9 cellular contexts compared by ENCODE assay signal in the genomic region with DNA sequence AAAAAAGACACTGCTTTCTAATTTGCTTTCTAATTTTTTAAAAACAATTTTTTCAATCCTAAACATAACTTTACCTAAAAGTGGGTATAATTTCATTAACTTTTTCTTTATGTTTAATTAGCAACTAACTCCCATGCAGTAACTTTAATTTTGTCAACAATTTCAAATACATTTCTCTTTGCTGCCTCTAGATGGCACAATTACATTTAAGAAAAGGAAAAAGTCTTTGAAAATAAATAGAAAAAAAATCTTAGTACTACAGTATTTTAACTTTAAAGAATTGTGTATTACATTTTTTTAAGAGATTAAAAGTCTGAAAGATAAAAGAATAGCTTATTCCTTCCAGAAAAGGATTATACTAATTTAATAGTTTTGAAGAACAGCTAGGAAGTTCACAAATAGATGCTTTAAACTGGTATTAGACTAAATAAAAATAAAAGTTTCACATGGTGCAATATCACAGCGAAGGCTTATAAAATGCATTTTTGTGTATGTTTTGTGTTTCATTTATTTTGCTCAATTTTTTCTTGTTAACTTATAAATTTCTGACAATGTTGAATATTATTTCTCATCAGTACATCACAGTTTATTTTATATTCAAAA.
DNase-seq lines count a peak whose midpoint lies in the region; ATAC-seq and FAIRE-seq lines count a peak whose summit lies in the region.
"Had no signal": no experiment of that assay in that cellular context is flagged by ENCODE, and none has a peak within 500 bp of the region (broad histone marks: within the 10 kb centered on the region; RNA-seq: fewer than 3 reads in every experiment).

No MANE protein-coding gene starts in this region.

- 64 to 88% (median 83%) methylated on average over 1 of the region's 1 CpG for WGBS in small intestine, 3 donors

- H3K9me3 Mint-ChIP-seq in activated T-helper 17 cell treated with anti-CD3 and anti-CD28 coated beads, Interleukin-2, amount 50 U/mL, for 72 hours: no peaks in the 10 kb centered on the region
- no peaks in the 10 kb centered on the region for H3K9me3 Mint-ChIP-seq in stimulated activated naive B cell treated with anti-CD40 and anti-IgM and Interleukin-4, amounts not matched to agents 10 μg/mL and 1 μg/mL and 100 μg/mL, for 72 hours
- H3K9me3 Mint-ChIP-seq: dendritic cell treated with granulocyte-macrophage colony-stimulating factor and Interleukin-4, amounts not matched to agents 40 ng/mL and 50 ng/mL, for 4 days had no signal

- H3K4me1 Mint-ChIP-seq in activated T-helper 17 cell treated with anti-CD3 and anti-CD28 coated beads, Interleukin-2, amount 50 U/mL, for 72 hours: no peaks in the 10 kb centered on the region
- H3K4me1 Mint-ChIP-seq in stimulated activated naive B cell treated with anti-CD40 and anti-IgM and Interleukin-4, amounts not matched to agents 10 μg/mL and 1 μg/mL and 100 μg/mL, for 72 hours: no peaks in the 10 kb centered on the region

- H3K27ac ChIP-seq in small intestine (ENCODE audit: low read depth in 1 of 2, low read length in 1 of 2): no peak overlapping the region

- H3K9me3 ChIP-seq in small intestine (ENCODE audit: control insufficient read depth, low read depth): no peaks in the 10 kb centered on the region

- no peaks in the 10 kb centered on the region for H3K27me3 ChIP-seq in small intestine (ENCODE audit: control insufficient read depth in 2 of 2, insufficient read depth in 2 of 2, low read length in 2 of 2)

- no peaks in the 10 kb centered on the region for H3K36me3 Mint-ChIP-seq in activated T-helper 17 cell treated with anti-CD3 and anti-CD28 coated beads, Interleukin-2, amount 50 U/mL, for 72 hours (ENCODE audit: low read depth)
- no peaks in the 10 kb centered on the region for H3K36me3 Mint-ChIP-seq in stimulated activated naive B cell treated with anti-CD40 and anti-IgM and Interleukin-4, amounts not matched to agents 10 μg/mL and 1 μg/mL and 100 μg/mL, for 72 hours

- H3K4me3 ChIP-seq in small intestine (ENCODE audit: low read depth in 1 of 2, low read length in 2 of 2): no peak overlapping the region

- no peaks in the 10 kb centered on the region for H3K4me1 ChIP-seq in small intestine (ENCODE audit: control insufficient read depth in 2 of 2, insufficient read depth in 1 of 2, low read depth in 1 of 2, low read length in 1 of 2)

- peaks cover 0 to 2% of the 10 kb centered on the region in 2 donors for H3K36me3 ChIP-seq in small intestine (ENCODE audit: control insufficient read depth in 2 of 2, insufficient read depth in 2 of 2, low read length in 2 of 2)

- no peak overlapping the region for H3K4me3 Mint-ChIP-seq in activated T-helper 17 cell treated with anti-CD3 and anti-CD28 coated beads, Interleukin-2, amount 50 U/mL, for 72 hours
- no peak overlapping the region for H3K4me3 Mint-ChIP-seq in stimulated activated naive B cell treated with anti-CD40 and anti-IgM and Interleukin-4, amounts not matched to agents 10 μg/mL and 1 μg/mL and 100 μg/mL, for 72 hours
- H3K4me3 Mint-ChIP-seq: dendritic cell treated with granulocyte-macrophage colony-stimulating factor and Interleukin-4, amounts not matched to agents 40 ng/mL and 50 ng/mL, for 4 days had no signal

- H3K27me3 Mint-ChIP-seq in activated T-helper 17 cell treated with anti-CD3 and anti-CD28 coated beads, Interleukin-2, amount 50 U/mL, for 72 hours: no peaks in the 10 kb centered on the region
- H3K27me3 Mint-ChIP-seq in stimulated activated naive B cell treated with anti-CD40 and anti-IgM and Interleukin-4, amounts not matched to agents 10 μg/mL and 1 μg/mL and 100 μg/mL, for 72 hours: no peaks in the 10 kb centered on the region
- H3K27me3 Mint-ChIP-seq: dendritic cell treated with granulocyte-macrophage colony-stimulating factor and Interleukin-4, amounts not matched to agents 40 ng/mL and 50 ng/mL, for 4 days had no signal

- DNase-seq in NCI-H1694 treated with DMSO at 0.1 percent for 48 hours (lab: John Stamatoyannopoulos, UW) (peak; percentile 6), NCI-H1694 (lab: John Stamatoyannopoulos, UW) (no peak), NCI-H2227 treated with DMSO at 0.1 percent for 48 hours (lab: John Stamatoyannopoulos, UW) (peak; percentile 6), small intestine (peak; percentile 29), HTR-8/SVneo (ENCODE audit: insufficient read length, low spot score) (no peak)
- no peak for DNase-seq in stimulated activated naive B cell treated with anti-CD40 and anti-IgM and Interleukin-4, amounts not matched to agents 10 μg/mL and 1 μg/mL and 100 μg/mL, for 72 hours

- H3K27ac Mint-ChIP-seq in activated T-helper 17 cell treated with anti-CD3 and anti-CD28 coated beads, Interleukin-2, amount 50 U/mL, for 72 hours: no peak overlapping the region
- no peak overlapping the region for H3K27ac Mint-ChIP-seq in stimulated activated naive B cell treated with anti-CD40 and anti-IgM and Interleukin-4, amounts not matched to agents 10 μg/mL and 1 μg/mL and 100 μg/mL, for 72 hours
- H3K27ac Mint-ChIP-seq: dendritic cell treated with granulocyte-macrophage colony-stimulating factor and Interleukin-4, amounts not matched to agents 40 ng/mL and 50 ng/mL, for 4 days had no signal

- FAIRE-seq in endometrium (lab: Jason Lieb, UNC) (peak; percentile 99), small intestine (lab: Jason Lieb, UNC) (peak; percentile 98), HTR-8/SVneo (lab: Jason Lieb, UNC) (no peak)

- no peak for ATAC-seq in activated T-helper 17 cell treated with anti-CD3 and anti-CD28 coated beads, Interleukin-2, amount 50 U/mL, for 72 hours (replicated peaks)
- ATAC-seq in stimulated activated naive B cell treated with anti-CD40 and anti-IgM and Interleukin-4, amounts not matched to agents 10 μg/mL and 1 μg/mL and 100 μg/mL, for 72 hours (replicated peaks): no peak

Comparison
In these comparisons a context has a peak if more than half of its experiments do, and no peak if none do; other contexts are left out.
1. DNase-seq: peak in NCI-H1694 treated with DMSO at 0.1 percent for 48 hours (single experiment), NCI-H2227 treated with DMSO at 0.1 percent for 48 hours (single experiment) and small intestine (single experiment); none in NCI-H1694 (single experiment), HTR-8/SVneo (single experiment) and stimulated activated naive B cell treated with anti-CD40 and anti-IgM and Interleukin-4, amounts not matched to agents 10 μg/mL and 1 μg/mL and 100 μg/mL, for 72 hours (single experiment).